17 cellular contexts compared by ENCODE assay signal in genomic region chr16:6018848-6019489, GRCh38.
A peak's percentile ranks its signal among the peaks of the same experiment; 100 is the strongest.
DNase-seq lines count a peak whose midpoint lies in the region; ATAC-seq and TF ChIP-seq lines count a peak whose summit lies in the region.
"Had no signal": no experiment of that assay in that cellular context is flagged by ENCODE, and none has a peak within 500 bp of the region (broad histone marks: within the 10 kb centered on the region; RNA-seq: fewer than 3 reads in every experiment).

No MANE protein-coding gene starts in this region.

- H3K36me3 Mint-ChIP-seq in endodermal cell (ENCODE audit: low read depth) (no peaks in the 10 kb centered on the region), nephron (ENCODE audit: low read depth) (no peaks in the 10 kb centered on the region), T-helper 17 cell (ENCODE audit: low read depth) (no peaks in the 10 kb centered on the region)

- H3K4me1 Mint-ChIP-seq in endodermal cell: peaks cover 3% of the 10 kb centered on the region
- H3K4me1 Mint-ChIP-seq in nephron: no peaks in the 10 kb centered on the region
- H3K4me1 Mint-ChIP-seq in T-helper 17 cell: no peaks in the 10 kb centered on the region
- H3K4me1 Mint-ChIP-seq: activated naive CD8-positive, alpha-beta T cell treated with anti-CD3 and anti-CD28 coated beads, Interleukin-2, amount 50 U/mL, for 24 hours had no signal

- H3K4me1 ChIP-seq in endodermal cell (ENCODE audit: control insufficient read depth, insufficient read depth, low read length) (no peaks in the 10 kb centered on the region), aorta (ENCODE audit: control insufficient read depth in 1 of 2, insufficient read depth in 2 of 2, low read length in 2 of 2) (no peaks in the 10 kb centered on the region)
- H3K4me1 ChIP-seq: SJSA1 had no signal

- H3K4me3 ChIP-seq in endodermal cell (ENCODE audit: low read length): peak overlapping the region; percentile 77
- H3K4me3 ChIP-seq in aorta (ENCODE audit: low read length in 2 of 2): no peak overlapping the region
- H3K4me3 ChIP-seq: SJSA1 had no signal

- peak; percentile 31 for DNase-seq in DMS79 treated with DMSO at 0.1 percent for 48 hours (lab: John Stamatoyannopoulos, UW)
- peak; percentile 66 for DNase-seq in NCI-H748 (lab: John Stamatoyannopoulos, UW; ENCODE audit: unreplicated experiment)
- peak; percentile 72 for DNase-seq in endodermal cell
- no peak for DNase-seq in aorta
- DNase-seq in T-helper 17 cell: no peak
- no peak for DNase-seq in CD1c-positive myeloid dendritic cell (ENCODE audit: extremely low spot score)
- no peak for DNase-seq in amniotic stem cell (lab: John Stamatoyannopoulos, UW)
- DNase-seq: activated naive CD8-positive, alpha-beta T cell treated with anti-CD3 and anti-CD28 coated beads, Interleukin-2, amount 50 U/mL, for 24 hours; activated T-cell treated with anti-CD3 and anti-CD28 coated beads, Interleukin-2, amount 50 U/mL, for 72 hours; Calu3; dermis blood vessel endothelial cell; mesenchymal stem cell; MV-4-11; occipital lobe; transverse colon had no signal

- H3K9me3 ChIP-seq in endodermal cell (ENCODE audit: control insufficient read depth, low read length) (no peaks in the 10 kb centered on the region), aorta (ENCODE audit: control insufficient read depth, low read length) (peaks cover 2% of the 10 kb centered on the region), T-helper 17 cell (ENCODE audit: control insufficient read depth, low read length, poor library complexity, severe bottlenecking) (no peaks in the 10 kb centered on the region)
- H3K9me3 ChIP-seq: transverse colon had no signal

- 0 to 3% methylated on average over 7 to 54 of the region's 59 CpGs for WGBS in endodermal cell (ENCODE audit: insufficient coverage in 1 of 2, insufficient read length in 1 of 2), 2 experiments
- 0 to 1% methylated on average over 42 to 59 of the region's 59 CpGs for WGBS in aorta, 2 donors

- peak overlapping the region; percentile 60 for H3K4me3 Mint-ChIP-seq in endodermal cell
- H3K4me3 Mint-ChIP-seq in nephron: peak overlapping the region; percentile 54 to 82 (median 60)
- no peak overlapping the region for H3K4me3 Mint-ChIP-seq in T-helper 17 cell
- H3K4me3 Mint-ChIP-seq: activated naive CD8-positive, alpha-beta T cell treated with anti-CD3 and anti-CD28 coated beads, Interleukin-2, amount 50 U/mL, for 24 hours; activated T-cell treated with anti-CD3 and anti-CD28 coated beads, Interleukin-2, amount 50 U/mL, for 72 hours had no signal

- ATAC-seq in aorta (ENCODE audit: low FRiP score) (no peak), T-helper 17 cell (no peak)
- ATAC-seq: activated naive CD8-positive, alpha-beta T cell treated with anti-CD3 and anti-CD28 coated beads, Interleukin-2, amount 50 U/mL, for 24 hours; activated T-cell treated with anti-CD3 and anti-CD28 coated beads, Interleukin-2, amount 50 U/mL, for 72 hours had no signal

- no peak overlapping the region for H3K27ac Mint-ChIP-seq in endodermal cell
- H3K27ac Mint-ChIP-seq in nephron: no peak overlapping the region
- no peak overlapping the region for H3K27ac Mint-ChIP-seq in T-helper 17 cell
- H3K27ac Mint-ChIP-seq: activated naive CD8-positive, alpha-beta T cell treated with anti-CD3 and anti-CD28 coated beads, Interleukin-2, amount 50 U/mL, for 24 hours; activated T-cell treated with anti-CD3 and anti-CD28 coated beads, Interleukin-2, amount 50 U/mL, for 72 hours had no signal

- H3K27me3 Mint-ChIP-seq in endodermal cell (ENCODE audit: insufficient read depth): peaks cover 64% of the 10 kb centered on the region
- peaks cover 83% of the 10 kb centered on the region for H3K27me3 Mint-ChIP-seq in nephron (ENCODE audit: low read depth)
- H3K27me3 Mint-ChIP-seq in T-helper 17 cell: peaks cover 5% of the 10 kb centered on the region

- H3K36me3 ChIP-seq in endodermal cell (ENCODE audit: control insufficient read depth, insufficient read depth, low read length): no peaks in the 10 kb centered on the region
- H3K36me3 ChIP-seq in aorta (ENCODE audit: control insufficient read depth in 1 of 2, insufficient read depth in 2 of 2, low read length in 1 of 2): no peaks in the 10 kb centered on the region
- H3K36me3 ChIP-seq: SJSA1, transverse colon had no signal

- H3K9ac ChIP-seq in endodermal cell (ENCODE audit: extremely low read depth, low read length, poor library complexity, severe bottlenecking): no peak overlapping the region

- H3K27me3 ChIP-seq in endodermal cell (ENCODE audit: control insufficient read depth, insufficient read depth, low read length, poor library complexity, severe bottlenecking) (peaks cover 64% of the 10 kb centered on the region), aorta (ENCODE audit: control insufficient read depth in 1 of 2, insufficient read depth in 2 of 2, low read length in 1 of 2) (peaks cover 0 to 1% of the 10 kb centered on the region in 2 donors)
- H3K27me3 ChIP-seq: SJSA1 had no signal

- TF ChIP-seq CTCF in endodermal cell (conservative IDR thresholded peaks at IDR 0.05) (no peak), nephron (IDR thresholded peaks at IDR 0.05; ENCODE audit: unreplicated experiment in 3 of 3) (no peak)

- H3K27ac ChIP-seq in endodermal cell (ENCODE audit: low read depth, low read length): no peak overlapping the region
- no peak overlapping the region for H3K27ac ChIP-seq in aorta (ENCODE audit: low read depth in 1 of 2, low read length in 2 of 2)
- H3K27ac ChIP-seq: SJSA1, transverse colon had no signal

- intact Hi-C loops in aorta (cut with DNase I): no loop called here

- H3K9me3 Mint-ChIP-seq in endodermal cell (no peaks in the 10 kb centered on the region), nephron (no peaks in the 10 kb centered on the region)
- H3K9me3 Mint-ChIP-seq: activated naive CD8-positive, alpha-beta T cell treated with anti-CD3 and anti-CD28 coated beads, Interleukin-2, amount 50 U/mL, for 24 hours had no signal

Comparison
In these comparisons a context has a peak if more than half of its experiments do, and no peak if none do; other contexts are left out.
1. DNase-seq: peak in DMS79 treated with DMSO at 0.1 percent for 48 hours (single experiment), NCI-H748 (single experiment) and endodermal cell (single experiment); none in aorta (0 of 2), T-helper 17 cell (0 of 3), CD1c-positive myeloid dendritic cell (single experiment) and amniotic stem cell (single experiment).